Comparison of ENCODE assay signal across 1 cellular context in the genomic region with DNA sequence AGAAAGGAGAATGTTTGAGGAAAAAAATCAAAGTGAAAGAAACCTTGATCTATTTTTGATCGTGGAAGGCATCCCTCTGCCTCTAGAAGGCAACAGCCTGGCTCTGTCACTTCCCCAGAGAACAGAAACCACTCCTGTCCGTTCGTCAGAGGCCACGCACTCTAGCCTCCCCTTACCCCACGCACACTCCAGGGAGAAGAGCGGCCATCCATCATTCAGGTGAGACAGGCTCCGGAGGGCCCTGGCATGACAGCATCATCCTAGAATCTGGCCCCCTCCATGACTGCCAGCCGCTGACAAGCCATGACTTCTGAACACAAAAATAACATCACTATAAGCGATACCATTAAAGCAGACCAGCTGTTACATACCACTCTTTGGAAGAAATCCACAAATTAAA.
TF ChIP-seq lines count a peak whose summit lies in the region.

No MANE protein-coding gene starts in this region.

TF ChIP-seq in IMR-90, 13 proteins besides CTCF, POLR2A, EP300 and RAD21 (continued from another document):
- TF ChIP-seq, protein P1, sequence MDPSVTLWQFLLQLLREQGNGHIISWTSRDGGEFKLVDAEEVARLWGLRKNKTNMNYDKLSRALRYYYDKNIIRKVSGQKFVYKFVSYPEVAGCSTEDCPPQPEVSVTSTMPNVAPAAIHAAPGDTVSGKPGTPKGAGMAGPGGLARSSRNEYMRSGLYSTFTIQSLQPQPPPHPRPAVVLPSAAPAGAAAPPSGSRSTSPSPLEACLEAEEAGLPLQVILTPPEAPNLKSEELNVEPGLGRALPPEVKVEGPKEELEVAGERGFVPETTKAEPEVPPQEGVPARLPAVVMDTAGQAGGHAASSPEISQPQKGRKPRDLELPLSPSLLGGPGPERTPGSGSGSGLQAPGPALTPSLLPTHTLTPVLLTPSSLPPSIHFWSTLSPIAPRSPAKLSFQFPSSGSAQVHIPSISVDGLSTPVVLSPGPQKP (IDR thresholded peaks at IDR 0.05; ENCODE audit: borderline replicate concordance, low read depth, low read length), result no peak
- TF ChIP-seq SMC3 (IDR thresholded peaks at IDR 0.05; ENCODE audit: low read depth, low read length) (no peak), CEBPB (IDR thresholded peaks at IDR 0.05; ENCODE audit: low read depth, low read length) (no peak), MAFK (IDR thresholded peaks at IDR 0.05; ENCODE audit: low read depth, low read length) (no peak), MAZ (IDR thresholded peaks at IDR 0.05; ENCODE audit: borderline replicate concordance, low read depth, low read length) (no peak)
